Comparison of ENCODE assay signal across 8 cellular contexts in genomic region chr2:54899576-54900200, GRCh38.
DNase-seq lines count a peak whose midpoint lies in the region; ATAC-seq, FAIRE-seq and TF ChIP-seq lines count a peak whose summit lies in the region.

No MANE protein-coding gene starts in this region.

- H3K79me2 ChIP-seq in PC-9 (ENCODE audit: low read depth) = no peaks in the 10 kb centered on the region
- H3K79me2 ChIP-seq in fibroblast of lung (ENCODE audit: control insufficient read depth, insufficient read depth, low read length) = no peaks in the 10 kb centered on the region

- H3K27me3 ChIP-seq in PC-9 (ENCODE audit: insufficient read depth, low read depth) (no peaks in the 10 kb centered on the region), fibroblast of lung (ENCODE audit: control insufficient read depth, insufficient read depth, low read length) (no peaks in the 10 kb centered on the region), pancreas (no peaks in the 10 kb centered on the region)

- no peaks in the 10 kb centered on the region for H3K9me2 ChIP-seq in PC-9 (ENCODE audit: insufficient read depth)

- H3K27ac ChIP-seq in PC-9 (no peak overlapping the region), fibroblast of lung (ENCODE audit: insufficient read depth, low read length) (no peak overlapping the region), pancreas (no peak overlapping the region)

- H3K36me3 ChIP-seq in PC-9 (ENCODE audit: low read depth) (peaks cover 8% of the 10 kb centered on the region; the same call in 1 of the 2 replicates), fibroblast of lung (ENCODE audit: control insufficient read depth, insufficient read depth, low read length) (no peaks in the 10 kb centered on the region), pancreas (no peaks in the 10 kb centered on the region)

- intact Hi-C loops in PC-9 (cut with micrococcal nuclease; ENCODE audit: unreplicated experiment) = loop anchor here (1.0 to 10.0 kb wide), 2 partner anchors 115 to 269 kb away; no protein-coding TSS in a partner anchor
- intact Hi-C loops in pancreas (cut with DNase I) = loop anchor here in 1 of 3 donors (10.0 kb wide), 2 partner anchors 145 to 265 kb away; no protein-coding TSS in a partner anchor

- ATAC-seq in GM21529 (IDR thresholded peaks at IDR 0.05; ENCODE audit: unreplicated experiment) (peak; percentile 48), pancreas (peak; percentile 73 to 90 (median 88)), HG03108 (IDR thresholded peaks at IDR 0.05; ENCODE audit: unreplicated experiment) (no peak), GM21381 (IDR thresholded peaks at IDR 0.05; ENCODE audit: unreplicated experiment) (no peak), GM21825 (IDR thresholded peaks at IDR 0.05; ENCODE audit: unreplicated experiment) (no peak)

- DNase-seq in AML-193 (lab: John Stamatoyannopoulos, UW) (peak; percentile 17 to 32), PC-9 (peak in 1 of 2 experiments; percentile 53), fibroblast of lung (ENCODE audit: low read depth in 2 of 2) (peak; percentile 51 to 80), pancreas (peak in 2 of 6 donors; percentile 19 to 34)

- peak; percentile 71 for FAIRE-seq in pancreas (lab: Jason Lieb, UNC)

- 52 to 56% methylated on average over 5 of the region's 5 CpGs for WGBS in pancreas, 2 donors

- peak; percentile 76 for TF ChIP-seq CTCF in PC-9 (conservative IDR thresholded peaks at IDR 0.05)
- TF ChIP-seq CTCF in fibroblast of lung (conservative IDR thresholded peaks at IDR 0.05 in 1 of 2, IDR thresholded peaks at IDR 0.05 in 1 of 2; ENCODE audit: low read depth in 1 of 2, low read length in 2 of 2) = peak; percentile 69
- peak in 3 of 4 donors; percentile 38 to 51 (median 41) for TF ChIP-seq CTCF in pancreas (IDR thresholded peaks at IDR 0.05)

- peaks cover 23% of the 10 kb centered on the region for H3K4me1 ChIP-seq in PC-9 (replicated peaks; ENCODE audit: insufficient read depth)
- peaks cover 11% of the 10 kb centered on the region for H3K4me1 ChIP-seq in fibroblast of lung (ENCODE audit: control insufficient read depth, extremely low read depth, insufficient read depth, low read length)
- no peaks in the 10 kb centered on the region for H3K4me1 ChIP-seq in pancreas

- no peaks in the 10 kb centered on the region for H4K20me1 ChIP-seq in PC-9 (ENCODE audit: insufficient read depth)
- H4K20me1 ChIP-seq in fibroblast of lung (ENCODE audit: control insufficient read depth, extremely low read depth, insufficient read depth, low read length) = no peaks in the 10 kb centered on the region

- H3F3A ChIP-seq in PC-9 (ENCODE audit: insufficient read depth, low read depth) = peaks cover 20% of the 10 kb centered on the region; the same call in 1 of the 2 replicates

- POLR2A ChIA-PET in PC-9 (lab: Charles Lee; ENCODE audit: unreplicated experiment) = interaction anchor here (0.6 kb wide), 2 partner anchors 23 to 301 kb away, joined by 3 to 5 read pairs; no protein-coding TSS in a partner anchor

- H3K9me3 ChIP-seq in PC-9 (ENCODE audit: insufficient read depth, low read depth) (peaks cover 8% of the 10 kb centered on the region; the same call in 1 of the 2 replicates), fibroblast of lung (ENCODE audit: control insufficient read depth, insufficient read depth, low read depth, low read length) (peaks cover 2% of the 10 kb centered on the region), pancreas (no peaks in the 10 kb centered on the region)

- H3K4me2 ChIP-seq in PC-9 = no peak overlapping the region
- H3K4me2 ChIP-seq in fibroblast of lung (ENCODE audit: extremely low read depth, insufficient read depth, low read length) = no peak overlapping the region

- no peak overlapping the region for H3K9ac ChIP-seq in fibroblast of lung (ENCODE audit: insufficient read depth, low read length)

- no TSS peak for BruUV-seq in PC-9 (replicated peaks; lab: Mats Ljungman, UMichigan)

- H3K4me3 ChIP-seq in PC-9 (no peak overlapping the region), fibroblast of lung (replicated peaks in 1 of 4; ENCODE audit: control extremely low read depth in 1 of 4, insufficient read depth in 1 of 4, low read depth in 3 of 4, low read length in 4 of 4) (no peak overlapping the region), pancreas (no peak overlapping the region)

- CTCF ChIA-PET in PC-9 (lab: Charles Lee) = interaction anchor here (0.5 to 2.2 kb wide), 11 partner anchors 100 to 619 kb away, joined by 3 to 13 read pairs (median 3); no protein-coding TSS in a partner anchor

- H2AFZ ChIP-seq in PC-9 = no peak overlapping the region
- no peak overlapping the region for H2AFZ ChIP-seq in fibroblast of lung (ENCODE audit: low read length)

Comparison
In these comparisons a context has a peak if more than half of its experiments do, and no peak if none do; other contexts are left out.
1. ATAC-seq: peak in GM21529 (single experiment) and pancreas (4 of 4); none in HG03108 (single experiment), GM21381 (single experiment) and GM21825 (single experiment).
2. Peak in every context shown above with its lines, with median percentiles within 50 percentile points of each other: CTCF ChIP-seq.